Comparison of ENCODE assay signal across 10 cellular contexts in the genomic region with DNA sequence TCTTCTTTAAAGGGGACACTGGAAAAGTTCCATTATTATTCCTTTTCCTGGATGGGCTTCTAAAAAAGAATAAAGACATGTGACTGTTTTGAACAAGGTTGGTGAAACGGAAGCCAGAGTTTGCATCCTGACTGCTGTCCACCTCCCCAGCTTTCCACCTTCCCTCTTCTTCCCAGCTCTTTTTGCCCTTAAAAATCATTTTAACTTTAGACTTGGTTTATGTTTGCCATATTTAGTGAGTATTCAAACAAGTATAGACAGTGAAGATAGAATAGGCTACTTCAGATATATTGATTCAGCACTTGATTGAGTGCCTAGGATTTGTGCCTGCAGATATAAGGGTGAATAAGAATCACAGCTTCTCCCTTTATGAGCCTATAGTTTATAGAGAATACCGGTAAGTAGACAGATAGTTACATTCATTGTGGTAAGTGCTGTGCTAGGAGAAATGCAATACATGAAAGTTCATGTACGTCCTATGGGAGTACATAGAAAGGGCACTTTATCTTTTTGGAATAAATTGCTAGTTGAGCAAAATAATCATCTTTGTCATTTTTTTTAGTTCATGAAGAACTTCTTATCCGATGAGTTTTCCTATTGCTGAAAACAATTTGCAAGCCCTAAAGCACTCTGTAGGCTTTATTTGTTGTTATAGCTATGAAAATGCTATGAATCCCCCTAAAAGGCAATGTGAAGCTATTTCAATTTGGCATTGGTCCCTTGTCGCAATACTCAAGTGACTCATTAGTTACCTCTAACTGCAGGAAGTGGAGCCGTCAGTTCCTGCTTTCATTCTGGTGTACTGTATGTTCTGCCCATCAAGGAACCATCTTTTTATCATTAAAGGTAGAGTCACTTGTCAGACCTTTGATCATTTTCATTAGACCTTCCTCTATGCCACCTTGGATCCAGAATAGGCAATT. TPM values are rescaled to one million over a fixed set of nuclear protein-coding genes. Genes with fewer than 3 reads are reported as not detected.
A peak's percentile ranks its signal among the peaks of the same experiment; 100 is the strongest.
DNase-seq lines count a peak whose midpoint lies in the region; ATAC-seq, FAIRE-seq and TF ChIP-seq lines count a peak whose summit lies in the region.
"Had no signal": no experiment of that assay in that cellular context is flagged by ENCODE, and none has a peak within 500 bp of the region (broad histone marks: within the 10 kb centered on the region; RNA-seq: fewer than 3 reads in every experiment).

No MANE protein-coding gene starts in this region.

- H3K36me3 Mint-ChIP-seq in endodermal cell (ENCODE audit: low read depth), result peaks cover 2% of the 10 kb centered on the region

- peaks cover 18% of the 10 kb centered on the region for H3K4me1 Mint-ChIP-seq in endodermal cell

- POLR2A ChIA-PET in RWPE1 (lab: Yijun Ruan, JAX; ENCODE audit: low non-redundant PET), result no interaction called here

- CTCF ChIA-PET in RWPE1 (lab: Yijun Ruan, JAX), result interaction anchor here (0.6 to 1.1 kb wide), 3 partner anchors 12 to 159 kb away, joined by 3 to 5 read pairs (median 4); partner anchors contain the start of gene STRIP2

- H3K36me3 ChIP-seq in endodermal cell (ENCODE audit: control insufficient read depth, insufficient read depth, low read length), result no peaks in the 10 kb centered on the region
- H3K36me3 ChIP-seq: right lobe of liver had no signal

- H3K4me3 Mint-ChIP-seq in endodermal cell, result no peak overlapping the region
- H3K4me3 Mint-ChIP-seq: brain had no signal

- no peak overlapping the region for H3K9ac ChIP-seq in endodermal cell (ENCODE audit: extremely low read depth, low read length, poor library complexity, severe bottlenecking)

- no peak for TF ChIP-seq CTCF in RWPE1 (conservative IDR thresholded peaks at IDR 0.05; ENCODE audit: low read depth)
- TF ChIP-seq CTCF in endodermal cell (conservative IDR thresholded peaks at IDR 0.05), result peak; percentile 1

- no peak overlapping the region for H3K4me3 ChIP-seq in endodermal cell (ENCODE audit: low read length)
- H3K4me3 ChIP-seq: right lobe of liver had no signal

- no peak for ATAC-seq in HG03469 (IDR thresholded peaks at IDR 0.05; ENCODE audit: unreplicated experiment)

- 96 to 97% methylated on average over 5 to 6 of the region's 6 CpGs for WGBS in endodermal cell (ENCODE audit: insufficient coverage in 1 of 2, insufficient read length in 1 of 2), 2 experiments

- no peaks in the 10 kb centered on the region for H3K27me3 Mint-ChIP-seq in endodermal cell (ENCODE audit: insufficient read depth)

- no peaks in the 10 kb centered on the region for H3K4me1 ChIP-seq in endodermal cell (ENCODE audit: control insufficient read depth, insufficient read depth, low read length)

- no peaks in the 10 kb centered on the region for H3K9me3 ChIP-seq in endodermal cell (ENCODE audit: control insufficient read depth, low read length)
- H3K9me3 ChIP-seq: right lobe of liver had no signal

- FAIRE-seq in GM19239 (lab: Jason Lieb, UNC), result peak; percentile 81

- no peaks in the 10 kb centered on the region for H3K27me3 ChIP-seq in endodermal cell (ENCODE audit: control insufficient read depth, insufficient read depth, low read length, poor library complexity, severe bottlenecking)
- H3K27me3 ChIP-seq: right lobe of liver had no signal

- H3K27ac Mint-ChIP-seq in endodermal cell, result no peak overlapping the region

- H3K27ac ChIP-seq in RWPE1, result no peak overlapping the region
- H3K27ac ChIP-seq in endodermal cell (ENCODE audit: low read depth, low read length), result no peak overlapping the region
- H3K27ac ChIP-seq: right lobe of liver had no signal

- DNase-seq in AG20443 (ENCODE audit: low spot score), result peak; percentile 11
- DNase-seq in GM19239 (ENCODE audit: insufficient read length, low spot score), result no peak
- peak; percentile 3 for DNase-seq in RWPE1 (ENCODE audit: low spot score)
- no peak for DNase-seq in endodermal cell
- DNase-seq in stimulated activated naive CD4-positive, alpha-beta T cell treated with Interleukin-2 at 50 U/mL for 16 hours (lab: John Stamatoyannopoulos, UW), result no peak
- DNase-seq in NCI-H187 (lab: John Stamatoyannopoulos, UW), result no peak
- no peak for DNase-seq in stimulated activated CD4-positive, alpha-beta T cell treated with anti-CD3 and anti-CD28 coated beads, Interleukin-1b, Interleukin-23, amount 100 ng/mL, for 48 hours
- DNase-seq: right lobe of liver had no signal

- no peaks in the 10 kb centered on the region for H3K9me3 Mint-ChIP-seq in endodermal cell
- H3K9me3 Mint-ChIP-seq: brain had no signal

RNA-seq across cellular contexts. Expression of gene STRIP2, which starts 57.2 kb away (rescaled TPM):
- 10 to 100 TPM; 11.7 to 15.8 TPM for total RNA-seq in endodermal cell
- polyA plus RNA-seq in endodermal cell (2013, experiment 1 of 2), result 6.1 TPM
- 4.4 TPM for polyA plus RNA-seq in endodermal cell (2013, experiment 2 of 2)

Comparison
In these comparisons a context has a peak if more than half of its experiments do, and no peak if none do; other contexts are left out.
1. DNase-seq: peak in AG20443 (single experiment) and RWPE1 (single experiment); none in GM19239 (single experiment), endodermal cell (single experiment), stimulated activated naive CD4-positive, alpha-beta T cell treated with Interleukin-2 at 50 U/mL for 16 hours (single experiment), NCI-H187 (0 of 2) and stimulated activated CD4-positive, alpha-beta T cell treated with anti-CD3 and anti-CD28 coated beads, Interleukin-1b, Interleukin-23, amount 100 ng/mL, for 48 hours (single experiment).